26 cellular contexts compared by ENCODE assay signal in genomic region chr12:7646178-7646475, GRCh38. TPM values are rescaled to one million over a fixed set of nuclear protein-coding genes. Genes with fewer than 3 reads are reported as not detected.
"Had no signal": no experiment of that assay in that cellular context is flagged by ENCODE, and none has a peak within 500 bp of the region (broad histone marks: within the 10 kb centered on the region; RNA-seq: fewer than 3 reads in every experiment).

No MANE protein-coding gene starts in this region.

- H2AFZ ChIP-seq: parathyroid adenoma had no signal

- H3K9ac ChIP-seq: parathyroid adenoma had no signal

- H3K27ac ChIP-seq: adrenal gland, ascending aorta, colonic mucosa, esophagus squamous epithelium, gastrocnemius medialis, lower lobe of right lung, parathyroid adenoma, upper lobe of left lung had no signal

- H3K4me3 ChIP-seq: adrenal gland, ascending aorta, colonic mucosa, esophagus squamous epithelium, gastrocnemius medialis, lower lobe of right lung, upper lobe of left lung had no signal

- ATAC-seq: activated T-cell treated with anti-CD3 and anti-CD28 coated beads, Interleukin-2, amount 50 U/mL, for 4 hours; gastrocnemius medialis; lower lobe of right lung; right cardiac atrium had no signal

- H3K27me3 Mint-ChIP-seq: activated naive CD8-positive, alpha-beta T cell; naive B cell had no signal

- H3K36me3 ChIP-seq: adrenal gland, ascending aorta, colonic mucosa, esophagus squamous epithelium, gastrocnemius medialis, lower lobe of right lung, upper lobe of left lung had no signal

- H3K27ac Mint-ChIP-seq: activated B cell treated with CpG ODN at 0.5 μM for 24 hours; activated naive CD8-positive, alpha-beta T cell; activated T-helper 2 cell treated with anti-CD3 and anti-CD28 coated beads, Interferon-gamma antibody, Interleukin-2, Interleukin-4, amounts not matched to agents 10 μg/mL and 5 μg/mL and 100 μg/mL, durations not matched to agents 14 hours and 24 hours and 36 hours; naive B cell; T-helper 2 cell treated with Interferon-gamma antibody and Interleukin-4, amounts not matched to agents 5 μg/mL and 100 μg/mL, for 36 hours had no signal

- H3K79me2 ChIP-seq: parathyroid adenoma had no signal

- H3K4me1 ChIP-seq: adrenal gland, ascending aorta, colonic mucosa, esophagus squamous epithelium, gastrocnemius medialis, lower lobe of right lung, parathyroid adenoma had no signal

- H3K9me3 ChIP-seq: adrenal gland, ascending aorta, colonic mucosa, esophagus squamous epithelium, gastrocnemius medialis, lower lobe of right lung, upper lobe of left lung had no signal

- H3K4me3 Mint-ChIP-seq: activated B cell treated with CpG ODN at 0.5 μM for 24 hours; activated naive CD8-positive, alpha-beta T cell; activated T-cell treated with anti-CD3 and anti-CD28 coated beads, Interleukin-2, amount 50 U/mL, for 4 hours; T-helper 2 cell treated with Interferon-gamma antibody and Interleukin-4, amounts not matched to agents 5 μg/mL and 100 μg/mL, for 36 hours had no signal

- H3K27me3 ChIP-seq: adrenal gland, ascending aorta, colonic mucosa, esophagus squamous epithelium, gastrocnemius medialis, upper lobe of left lung had no signal

- DNase-seq: activated B cell treated with CpG ODN at 0.5 μM for 24 hours; activated CD4-positive, alpha-beta T cell treated with anti-CD3 and anti-CD28 coated beads for 4 hours; activated CD8-positive, alpha-beta memory T cell treated with anti-CD3 and anti-CD28 coated beads, Interleukin-2, amount 50 U/mL, for 48 hours; activated naive CD4-positive, alpha-beta T cell; activated T-cell treated with anti-CD3 and anti-CD28 coated beads, Interleukin-2, amount 50 U/mL, for 4 hours; central memory CD4-positive, alpha-beta T cell; colonic mucosa; esophagus squamous epithelium; gastrocnemius medialis; kidney; lower lobe of right lung; naive B cell; right cardiac atrium; stimulated activated naive CD4-positive, alpha-beta T cell treated with Interleukin-2 at 50 U/mL for 16 hours; upper lobe of left lung had no signal

- H3K36me3 Mint-ChIP-seq: activated naive CD8-positive, alpha-beta T cell; naive B cell had no signal

- H3K9me3 Mint-ChIP-seq: activated B cell treated with CpG ODN at 0.5 μM for 24 hours; activated T-cell treated with anti-CD3 and anti-CD28 coated beads, Interleukin-2, amount 50 U/mL, for 4 hours; activated T-helper 2 cell treated with anti-CD3 and anti-CD28 coated beads, Interferon-gamma antibody, Interleukin-2, Interleukin-4, amounts not matched to agents 10 μg/mL and 5 μg/mL and 100 μg/mL, durations not matched to agents 14 hours and 24 hours and 36 hours; naive B cell; T-helper 2 cell treated with Interferon-gamma antibody and Interleukin-4, amounts not matched to agents 5 μg/mL and 100 μg/mL, for 36 hours had no signal

RNA-seq across cellular contexts. Expression of gene APOBEC1, which starts 19.6 kb away (rescaled TPM):
- total RNA-seq: activated B cell treated with CpG ODN at 0.5 μM for 24 hours; activated CD8-positive, alpha-beta memory T cell treated with anti-CD3 and anti-CD28 coated beads for 36 hours; activated T-cell treated with anti-CD3 and anti-CD28 coated beads, Interleukin-2, amount 50 U/mL, for 4 hours; activated T-helper 2 cell treated with anti-CD3 and anti-CD28 coated beads, Interferon-gamma antibody, Interleukin-2, Interleukin-4, amounts not matched to agents 10 μg/mL and 5 μg/mL and 100 μg/mL, durations not matched to agents 14 hours and 24 hours and 36 hours; adrenal gland; ascending aorta; esophagus squamous epithelium; gastrocnemius medialis; kidney; lower lobe of right lung; mesenteric fat pad; pulmonary artery endothelial cell; right cardiac atrium; subcutaneous adipose tissue; upper lobe of left lung had no signal

RNA-seq across cellular contexts. Expression of gene GDF3, which starts 49.4 kb away (rescaled TPM):
- total RNA-seq: activated B cell treated with CpG ODN at 0.5 μM for 24 hours; activated CD8-positive, alpha-beta memory T cell treated with anti-CD3 and anti-CD28 coated beads for 36 hours; activated T-cell treated with anti-CD3 and anti-CD28 coated beads, Interleukin-2, amount 50 U/mL, for 4 hours; activated T-helper 2 cell treated with anti-CD3 and anti-CD28 coated beads, Interferon-gamma antibody, Interleukin-2, Interleukin-4, amounts not matched to agents 10 μg/mL and 5 μg/mL and 100 μg/mL, durations not matched to agents 14 hours and 24 hours and 36 hours; ascending aorta; colonic mucosa; esophagus squamous epithelium; gastrocnemius medialis; mucosa of gallbladder; subcutaneous adipose tissue had no signal
